In genomic region chr2:95017308-95017630, GRCh38 we compare ENCODE assay signal across 13 cellular contexts. TPM values are rescaled to one million over a fixed set of nuclear protein-coding genes. Genes with fewer than 3 reads are reported as not detected.
"Had no signal": no experiment of that assay in that cellular context is flagged by ENCODE, and none has a peak within 500 bp of the region (broad histone marks: within the 10 kb centered on the region; RNA-seq: fewer than 3 reads in every experiment).

No MANE protein-coding gene starts in this region.

- H3K36me3 ChIP-seq: brain microvascular endothelial cell, suprapubic skin, upper lobe of left lung had no signal

- H3K27ac ChIP-seq: brain microvascular endothelial cell, parathyroid adenoma, suprapubic skin, upper lobe of left lung had no signal

- H2AFZ ChIP-seq: parathyroid adenoma had no signal

- DNase-seq: activated CD4-positive, alpha-beta T cell treated with anti-CD3 and anti-CD28 coated beads, Interleukin-2, amount 50 U/mL, for 1 hour; activated CD8-positive, alpha-beta memory T cell treated with anti-CD3 and anti-CD28 coated beads for 24 hours; activated gamma-delta T cell treated with Interleukin-2 at 50 U/mL for 16 hours; anterior cingulate cortex; brain microvascular endothelial cell; stimulated activated naive B cell treated with anti-CD40 and anti-IgM and Interleukin-4, amounts not matched to agents 10 μg/mL and 1 μg/mL and 100 μg/mL, for 72 hours; T-helper 9 cell; upper lobe of left lung had no signal

- H3K4me3 ChIP-seq: lung, suprapubic skin, upper lobe of left lung had no signal

- H3K79me2 ChIP-seq: parathyroid adenoma had no signal

- H3K9me3 ChIP-seq: suprapubic skin, upper lobe of left lung had no signal

- ATAC-seq: activated CD4-positive, CD25-positive, alpha-beta regulatory T cell treated with anti-CD3 and anti-CD28 coated beads, Interleukin-2, amount 50 U/mL, for 24 hours; stimulated activated naive B cell treated with anti-CD40 and anti-IgM and Interleukin-4, amounts not matched to agents 10 μg/mL and 1 μg/mL and 100 μg/mL, for 72 hours had no signal

- H3K27me3 ChIP-seq: brain microvascular endothelial cell, upper lobe of left lung had no signal

- H3K4me1 ChIP-seq: parathyroid adenoma, suprapubic skin had no signal

RNA-seq across cellular contexts. Expression of gene MAL, which starts 8.2 kb away (rescaled TPM):
- total RNA-seq: mesothelial cell of epicardium had no signal
